In the genomic region with DNA sequence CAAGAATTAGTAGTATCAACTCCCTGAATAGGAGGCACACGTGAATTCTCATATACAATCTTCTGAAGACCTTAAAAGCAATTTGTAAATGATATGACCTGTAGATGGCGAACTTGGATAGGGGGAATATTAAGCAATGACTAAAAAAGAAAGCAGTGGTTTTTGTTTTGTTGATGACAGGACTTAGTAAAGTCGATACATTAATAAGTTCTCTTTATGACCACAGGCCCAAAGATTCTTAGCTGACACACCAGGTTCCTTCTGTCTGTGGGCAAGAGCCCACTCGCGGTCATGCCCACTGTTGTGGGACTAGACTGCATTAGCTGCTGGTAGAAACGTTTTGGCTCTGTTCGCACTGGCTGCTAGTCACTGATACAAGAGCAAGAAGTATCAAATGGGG, we compare ENCODE assay signal across 8 cellular contexts. TPM values are rescaled to one million over a fixed set of nuclear protein-coding genes. Genes with fewer than 3 reads are reported as not detected.
A peak's percentile ranks its signal among the peaks of the same experiment; 100 is the strongest.
DNase-seq lines count a peak whose midpoint lies in the region; ATAC-seq and TF ChIP-seq lines count a peak whose summit lies in the region.

No MANE protein-coding gene starts in this region.

- H3K27me3 ChIP-seq in kidney epithelial cell (ENCODE audit: control insufficient read depth, insufficient read depth, low read length) = no peaks in the 10 kb centered on the region

- H3K36me3 ChIP-seq in kidney epithelial cell (ENCODE audit: control insufficient read depth, insufficient read depth, low read length) = no peaks in the 10 kb centered on the region

- ATAC-seq in GM18868 (IDR thresholded peaks at IDR 0.05; ENCODE audit: unreplicated experiment) = peak; percentile 80
- peak; percentile 86 for ATAC-seq in HG02981 (IDR thresholded peaks at IDR 0.05; ENCODE audit: unreplicated experiment)

- no peak overlapping the region for H3K4me3 ChIP-seq in kidney epithelial cell (ENCODE audit: low read depth, low read length)

- peak; percentile 46 for DNase-seq in DMS114 treated with DMSO at 0.1 percent for 48 hours (lab: John Stamatoyannopoulos, UW; ENCODE audit: unreplicated experiment)
- DNase-seq in NCI-H187 treated with DMSO at 0.1 percent for 48 hours (lab: John Stamatoyannopoulos, UW) = peak; percentile 34
- DNase-seq in amniotic epithelial cell (ENCODE audit: low read depth) = peak; percentile 61
- DNase-seq in kidney epithelial cell (ENCODE audit: low read depth) = peak; percentile 14
- DNase-seq in NCI-H1048 (lab: John Stamatoyannopoulos, UW) = no peak
- DNase-seq in T-helper 9 cell = no peak

- peak; percentile 46 for TF ChIP-seq CTCF in kidney epithelial cell (IDR thresholded peaks at IDR 0.05; ENCODE audit: insufficient read depth, low read length, poor library complexity, severe bottlenecking)

RNA-seq across cellular contexts. Expression of a gene that starts 30.8 kb away (rescaled TPM):
- total RNA-seq in kidney epithelial cell = 12.5 and 19.7 TPM in 2 replicates

RNA-seq across cellular contexts. Expression of a gene that starts 42.2 kb away (rescaled TPM):
- total RNA-seq in kidney epithelial cell = 8.3 and 9.0 TPM in 2 replicates

Comparison
In these comparisons a context has a peak if more than half of its experiments do, and no peak if none do; other contexts are left out.
1. DNase-seq: peak in DMS114 treated with DMSO at 0.1 percent for 48 hours (single experiment), NCI-H187 treated with DMSO at 0.1 percent for 48 hours (single experiment), amniotic epithelial cell (single experiment) and kidney epithelial cell (single experiment); none in NCI-H1048 (single experiment) and T-helper 9 cell (single experiment).